Comparison of ENCODE assay signal across 15 cellular contexts in genomic region chr18:63832470-63832869, GRCh38. TPM values are rescaled to one million over a fixed set of nuclear protein-coding genes. Genes with fewer than 3 reads are reported as not detected.
DNase-seq lines count a peak whose midpoint lies in the region; ATAC-seq and TF ChIP-seq lines count a peak whose summit lies in the region.
"Had no signal": no experiment of that assay in that cellular context is flagged by ENCODE, and none has a peak within 500 bp of the region (broad histone marks: within the 10 kb centered on the region; RNA-seq: fewer than 3 reads in every experiment).

No MANE protein-coding gene starts in this region.

- H3K9me3 ChIP-seq in adipocyte (ENCODE audit: control insufficient read depth, low read length) (no peaks in the 10 kb centered on the region), BE2C (no peaks in the 10 kb centered on the region)
- H3K9me3 ChIP-seq: esophagus muscularis mucosa, upper lobe of left lung had no signal

- H3K36me3 ChIP-seq in adipocyte (ENCODE audit: control insufficient read depth, insufficient read depth, low read length, severe bottlenecking) (no peaks in the 10 kb centered on the region), H7 (replicated peaks; ENCODE audit: control insufficient read depth, insufficient read depth, low read length) (no peaks in the 10 kb centered on the region), BE2C (no peaks in the 10 kb centered on the region)
- H3K36me3 ChIP-seq: esophagus muscularis mucosa, upper lobe of left lung had no signal

- H3K4me1 ChIP-seq in adipocyte (ENCODE audit: control insufficient read depth, insufficient read depth, low read length) (peaks cover 10% of the 10 kb centered on the region), BE2C (no peaks in the 10 kb centered on the region)
- H3K4me1 ChIP-seq: esophagus muscularis mucosa, upper lobe of left lung had no signal

- no peak overlapping the region for H3K9ac ChIP-seq in adipocyte (ENCODE audit: low read length)

- ATAC-seq in GM19463 (IDR thresholded peaks at IDR 0.05; ENCODE audit: unreplicated experiment) = peak; percentile 77
- peak; percentile 61 for ATAC-seq in HG03060 (IDR thresholded peaks at IDR 0.05; ENCODE audit: low read depth, unreplicated experiment)
- ATAC-seq: HCT116, T-cell had no signal

- no peaks in the 10 kb centered on the region for H3K27me3 ChIP-seq in adipocyte (replicated peaks; ENCODE audit: control insufficient read depth, insufficient read depth, low read length)
- no peaks in the 10 kb centered on the region for H3K27me3 ChIP-seq in H7 (ENCODE audit: control insufficient read depth, insufficient read depth, low read length)
- H3K27me3 ChIP-seq in BE2C = no peaks in the 10 kb centered on the region
- H3K27me3 ChIP-seq: upper lobe of left lung had no signal

- H3K4me3 ChIP-seq in adipocyte (ENCODE audit: low read length) = no peak overlapping the region
- no peak overlapping the region for H3K4me3 ChIP-seq in H7 (ENCODE audit: insufficient read depth, low read depth, low read length)
- no peak overlapping the region for H3K4me3 ChIP-seq in BE2C (ENCODE audit: low read depth, low read length)
- H3K4me3 ChIP-seq: esophagus muscularis mucosa, upper lobe of left lung had no signal

- DNase-seq in ELR (ENCODE audit: low read depth) = peak; percentile 97
- peak; percentile 42 for DNase-seq in adipocyte (ENCODE audit: low read depth)
- DNase-seq in H7 = no peak
- DNase-seq in NK-92 treated with Interleukin-12 subunit alpha and Interleukin-12 subunit beta, amount 100 ng/mL, for 24 hours (lab: John Stamatoyannopoulos, UW) = no peak
- DNase-seq in UCSD-AML1 (lab: John Stamatoyannopoulos, UW; ENCODE audit: unreplicated experiment) = no peak
- DNase-seq in BE2C = no peak
- DNase-seq: activated naive CD4-positive, alpha-beta T cell treated with anti-CD3 and anti-CD28 coated beads, Interleukin-2, amount 10 ng/mL, durations not matched to agents 7 days and 5 days; NCI-H2227 treated with DMSO at 0.1 percent for 48 hours; T-cell; upper lobe of left lung had no signal

- TF ChIP-seq CTCF in BE2C (IDR thresholded peaks at IDR 0.05; ENCODE audit: low read depth, low read length) = no peak

RNA-seq across cellular contexts. Expression of gene SERPINB2, which starts 55.0 kb away (rescaled TPM):
- not detected in 2 replicates for total RNA-seq in H7 (2014; rRNA removed; shearing (Covaris generic))
- polyA plus RNA-seq in BE2C (2012; ENCODE audit: insufficient read depth, insufficient read length, low read depth) = not detected
- total RNA-seq: T-cell had no signal

RNA-seq across cellular contexts. Expression of gene SERPINB7, which starts 57.3 kb away (rescaled TPM):
- not detected in 2 replicates for total RNA-seq in H7 (2014; rRNA removed; shearing (Covaris generic))
- polyA plus RNA-seq in BE2C (2012; ENCODE audit: insufficient read depth, insufficient read length, low read depth) = not detected
- total RNA-seq: esophagus muscularis mucosa, mesenteric fat pad, T-cell had no signal

Comparison
In these comparisons a context has a peak if more than half of its experiments do, and no peak if none do; other contexts are left out.
1. DNase-seq: peak in ELR (single experiment) and adipocyte (single experiment); none in H7 (single experiment), NK-92 treated with Interleukin-12 subunit alpha and Interleukin-12 subunit beta, amount 100 ng/mL, for 24 hours (single experiment), UCSD-AML1 (single experiment) and BE2C (single experiment).